11 cellular contexts compared by ENCODE assay signal in the genomic region with DNA sequence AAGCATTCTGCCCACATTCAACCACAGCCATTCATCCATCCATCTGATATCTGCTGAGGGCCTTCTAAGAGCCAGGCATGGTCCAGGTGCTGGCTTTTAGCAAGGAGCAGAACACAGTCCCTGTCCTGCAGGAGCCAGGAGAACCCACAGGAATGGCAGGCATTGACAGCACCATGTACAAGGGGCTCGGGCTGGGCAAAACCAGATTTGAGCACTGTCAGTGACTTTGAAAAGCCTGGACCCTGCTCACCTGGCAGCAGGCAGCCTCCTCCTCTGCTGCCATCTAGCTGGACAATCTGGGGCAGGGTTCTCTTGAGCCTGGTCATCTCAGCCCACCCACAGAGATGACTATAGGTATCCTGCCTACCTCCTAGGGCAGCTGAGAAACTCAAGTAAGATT.
DNase-seq lines count a peak whose midpoint lies in the region; TF ChIP-seq lines count a peak whose summit lies in the region.
"Had no signal": no experiment of that assay in that cellular context is flagged by ENCODE, and none has a peak within 500 bp of the region (broad histone marks: within the 10 kb centered on the region; RNA-seq: fewer than 3 reads in every experiment).

No MANE protein-coding gene starts in this region.

- intact Hi-C loops in thyroid gland (cut with DNase I) = no loop called here

- TF ChIP-seq CTCF in astrocyte of the spinal cord (IDR thresholded peaks at IDR 0.05; ENCODE audit: low read depth, low read length) (peak; percentile 33), thyroid gland (IDR thresholded peaks at IDR 0.05) (peak in 5 of 6 experiments; percentile 17 to 56 (median 48))

- H3K27ac ChIP-seq in thyroid gland = no peak overlapping the region

- H3K4me3 ChIP-seq in astrocyte of the spinal cord (ENCODE audit: low read depth, low read length) (no peak overlapping the region), thyroid gland (replicated peaks in 1 of 3) (no peak overlapping the region)

- peaks cover 0 to 15% of the 10 kb centered on the region in 2 donors for H3K4me1 ChIP-seq in thyroid gland

- H3K9me3 ChIP-seq in thyroid gland = no peaks in the 10 kb centered on the region

- no peaks in the 10 kb centered on the region for H3K27me3 ChIP-seq in thyroid gland

- 80 to 100% methylated on average over 1 of the region's 1 CpG for WGBS in thyroid gland, 2 donors

- H3K36me3 ChIP-seq in thyroid gland = no peaks in the 10 kb centered on the region

- no peak for TF ChIP-seq POLR2A in thyroid gland (IDR thresholded peaks at IDR 0.05)

- DNase-seq in NCI-H1092 treated with DMSO at 0.1 percent for 48 hours (lab: John Stamatoyannopoulos, UW) (peak; percentile 40), NCI-H1092 (lab: John Stamatoyannopoulos, UW) (no peak), astrocyte of the spinal cord (ENCODE audit: low read depth, low spot score) (no peak), left kidney (ENCODE audit: low read depth, low spot score) (peak; percentile 82), thyroid gland (peak; percentile 52 to 57), amygdala (lab: John Stamatoyannopoulos, UW) (no peak), HCEC 1CT (no peak), COLO829 (ENCODE audit: low spot score) (no peak)
- DNase-seq: cerebellar nuclear complex, posterior cingulate gyrus, SHP77 had no signal

- in situ Hi-C loops in astrocyte of the spinal cord (cut with HindIII; ENCODE audit: low sequenced_read_pairs) = no loop called here

Comparison
In these comparisons a context has a peak if more than half of its experiments do, and no peak if none do; other contexts are left out.
1. DNase-seq: peak in NCI-H1092 treated with DMSO at 0.1 percent for 48 hours (single experiment), left kidney (single experiment) and thyroid gland (2 of 2); none in NCI-H1092 (single experiment), astrocyte of the spinal cord (single experiment), amygdala (0 of 56), HCEC 1CT (single experiment) and COLO829 (single experiment).